In the genomic region with DNA sequence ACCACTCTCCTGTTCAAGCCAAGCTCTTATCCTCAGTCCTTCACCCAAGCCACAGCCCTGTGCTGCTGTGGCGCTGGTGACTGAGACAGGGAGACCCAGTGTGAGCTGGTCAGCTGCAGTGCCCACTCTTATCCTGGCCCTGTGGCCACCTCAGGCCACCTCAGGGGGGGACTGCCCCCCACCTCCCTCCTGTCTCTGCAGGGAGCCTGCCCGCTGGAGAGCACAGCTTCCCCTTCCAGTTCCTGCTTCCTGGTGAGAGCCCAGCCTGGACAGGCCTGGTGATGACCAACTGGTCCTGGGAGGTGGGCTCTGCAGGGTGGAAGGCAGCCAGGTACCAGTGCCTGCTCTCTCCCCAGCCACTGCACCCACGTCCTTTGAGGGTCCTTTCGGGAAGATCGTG, we compare ENCODE assay signal across 3 cellular contexts.
TF ChIP-seq lines count a peak whose summit lies in the region.

No MANE protein-coding gene starts in this region.

TF ChIP-seq in A549, 52 proteins besides CTCF, POLR2A, EP300 and RAD21:
- TF ChIP-seq JUN (IDR thresholded peaks at IDR 0.05), result 0 out of 5 replicates have a peak, but pooled peaks of 1 of the 2 experiments have one; percentile 13
- TF ChIP-seq CEBPB (IDR thresholded peaks at IDR 0.05), result no peak
- TF ChIP-seq CHD2 (IDR thresholded peaks at IDR 0.05; ENCODE audit: low read length, partially characterized antibody), result no peak
- no peak for TF ChIP-seq CBX8 (IDR thresholded peaks at IDR 0.05)
- TF ChIP-seq, protein P1, sequence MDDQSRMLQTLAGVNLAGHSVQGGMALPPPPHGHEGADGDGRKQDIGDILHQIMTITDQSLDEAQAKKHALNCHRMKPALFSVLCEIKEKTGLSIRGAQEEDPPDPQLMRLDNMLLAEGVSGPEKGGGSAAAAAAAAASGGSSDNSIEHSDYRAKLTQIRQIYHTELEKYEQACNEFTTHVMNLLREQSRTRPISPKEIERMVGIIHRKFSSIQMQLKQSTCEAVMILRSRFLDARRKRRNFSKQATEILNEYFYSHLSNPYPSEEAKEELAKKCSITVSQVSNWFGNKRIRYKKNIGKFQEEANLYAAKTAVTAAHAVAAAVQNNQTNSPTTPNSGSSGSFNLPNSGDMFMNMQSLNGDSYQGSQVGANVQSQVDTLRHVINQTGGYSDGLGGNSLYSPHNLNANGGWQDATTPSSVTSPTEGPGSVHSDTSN (IDR thresholded peaks at IDR 0.05), result peak; percentile 24; the same call in 1 of the 2 replicates
- no peak for TF ChIP-seq PHF8 (IDR thresholded peaks at IDR 0.05; ENCODE audit: borderline replicate concordance, low read depth)

TF ChIP-seq in Ishikawa, 13 proteins besides CTCF, POLR2A, EP300 and RAD21:
- TF ChIP-seq TCF12 (IDR thresholded peaks at IDR 0.05; ENCODE audit: low read depth), result peak; percentile 45; the same call in 1 of the 2 replicates
- no peak for TF ChIP-seq TAF1 (IDR thresholded peaks at IDR 0.05; ENCODE audit: low read depth)
- TF ChIP-seq, protein P2, sequence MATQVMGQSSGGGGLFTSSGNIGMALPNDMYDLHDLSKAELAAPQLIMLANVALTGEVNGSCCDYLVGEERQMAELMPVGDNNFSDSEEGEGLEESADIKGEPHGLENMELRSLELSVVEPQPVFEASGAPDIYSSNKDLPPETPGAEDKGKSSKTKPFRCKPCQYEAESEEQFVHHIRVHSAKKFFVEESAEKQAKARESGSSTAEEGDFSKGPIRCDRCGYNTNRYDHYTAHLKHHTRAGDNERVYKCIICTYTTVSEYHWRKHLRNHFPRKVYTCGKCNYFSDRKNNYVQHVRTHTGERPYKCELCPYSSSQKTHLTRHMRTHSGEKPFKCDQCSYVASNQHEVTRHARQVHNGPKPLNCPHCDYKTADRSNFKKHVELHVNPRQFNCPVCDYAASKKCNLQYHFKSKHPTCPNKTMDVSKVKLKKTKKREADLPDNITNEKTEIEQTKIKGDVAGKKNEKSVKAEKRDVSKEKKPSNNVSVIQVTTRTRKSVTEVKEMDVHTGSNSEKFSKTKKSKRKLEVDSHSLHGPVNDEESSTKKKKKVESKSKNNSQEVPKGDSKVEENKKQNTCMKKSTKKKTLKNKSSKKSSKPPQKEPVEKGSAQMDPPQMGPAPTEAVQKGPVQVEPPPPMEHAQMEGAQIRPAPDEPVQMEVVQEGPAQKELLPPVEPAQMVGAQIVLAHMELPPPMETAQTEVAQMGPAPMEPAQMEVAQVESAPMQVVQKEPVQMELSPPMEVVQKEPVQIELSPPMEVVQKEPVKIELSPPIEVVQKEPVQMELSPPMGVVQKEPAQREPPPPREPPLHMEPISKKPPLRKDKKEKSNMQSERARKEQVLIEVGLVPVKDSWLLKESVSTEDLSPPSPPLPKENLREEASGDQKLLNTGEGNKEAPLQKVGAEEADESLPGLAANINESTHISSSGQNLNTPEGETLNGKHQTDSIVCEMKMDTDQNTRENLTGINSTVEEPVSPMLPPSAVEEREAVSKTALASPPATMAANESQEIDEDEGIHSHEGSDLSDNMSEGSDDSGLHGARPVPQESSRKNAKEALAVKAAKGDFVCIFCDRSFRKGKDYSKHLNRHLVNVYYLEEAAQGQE (IDR thresholded peaks at IDR 0.05; ENCODE audit: low read depth), result no peak
- no peak for TF ChIP-seq CREB1 (IDR thresholded peaks at IDR 0.05; ENCODE audit: low read depth)
- no peak for TF ChIP-seq YY1 (IDR thresholded peaks at IDR 0.05; ENCODE audit: low read depth)
- TF ChIP-seq NFIC (IDR thresholded peaks at IDR 0.05), result no peak

TF ChIP-seq in H1, 55 proteins besides CTCF, POLR2A, EP300 and RAD21:
- TF ChIP-seq CHD2 (IDR thresholded peaks at IDR 0.05; ENCODE audit: low read length) (no peak), BRCA1 (IDR thresholded peaks at IDR 0.05; ENCODE audit: low read depth, low read length) (no peak), KDM4A (IDR thresholded peaks at IDR 0.05; ENCODE audit: low read depth, low read length, severe bottlenecking) (no peak), TBP (IDR thresholded peaks at IDR 0.05; ENCODE audit: low read depth, low read length) (no peak), JUND (IDR thresholded peaks at IDR 0.05; ENCODE audit: low read length) (no peak), POU5F1 (IDR thresholded peaks at IDR 0.05; ENCODE audit: low read depth, low read length) (no peak), RBBP5 (IDR thresholded peaks at IDR 0.05; ENCODE audit: borderline replicate concordance, low read depth, low read length) (no peak), ZNF274 (IDR thresholded peaks at IDR 0.05; ENCODE audit: borderline replicate concordance, extremely low read depth, low read length) (no peak), TCF12 (IDR thresholded peaks at IDR 0.05; ENCODE audit: low read depth, low read length) (no peak)
- TF ChIP-seq, protein P3, sequence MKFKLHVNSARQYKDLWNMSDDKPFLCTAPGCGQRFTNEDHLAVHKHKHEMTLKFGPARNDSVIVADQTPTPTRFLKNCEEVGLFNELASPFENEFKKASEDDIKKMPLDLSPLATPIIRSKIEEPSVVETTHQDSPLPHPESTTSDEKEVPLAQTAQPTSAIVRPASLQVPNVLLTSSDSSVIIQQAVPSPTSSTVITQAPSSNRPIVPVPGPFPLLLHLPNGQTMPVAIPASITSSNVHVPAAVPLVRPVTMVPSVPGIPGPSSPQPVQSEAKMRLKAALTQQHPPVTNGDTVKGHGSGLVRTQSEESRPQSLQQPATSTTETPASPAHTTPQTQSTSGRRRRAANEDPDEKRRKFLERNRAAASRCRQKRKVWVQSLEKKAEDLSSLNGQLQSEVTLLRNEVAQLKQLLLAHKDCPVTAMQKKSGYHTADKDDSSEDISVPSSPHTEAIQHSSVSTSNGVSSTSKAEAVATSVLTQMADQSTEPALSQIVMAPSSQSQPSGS (IDR thresholded peaks at IDR 0.05; ENCODE audit: low read length), result no peak
- TF ChIP-seq, protein P4, sequence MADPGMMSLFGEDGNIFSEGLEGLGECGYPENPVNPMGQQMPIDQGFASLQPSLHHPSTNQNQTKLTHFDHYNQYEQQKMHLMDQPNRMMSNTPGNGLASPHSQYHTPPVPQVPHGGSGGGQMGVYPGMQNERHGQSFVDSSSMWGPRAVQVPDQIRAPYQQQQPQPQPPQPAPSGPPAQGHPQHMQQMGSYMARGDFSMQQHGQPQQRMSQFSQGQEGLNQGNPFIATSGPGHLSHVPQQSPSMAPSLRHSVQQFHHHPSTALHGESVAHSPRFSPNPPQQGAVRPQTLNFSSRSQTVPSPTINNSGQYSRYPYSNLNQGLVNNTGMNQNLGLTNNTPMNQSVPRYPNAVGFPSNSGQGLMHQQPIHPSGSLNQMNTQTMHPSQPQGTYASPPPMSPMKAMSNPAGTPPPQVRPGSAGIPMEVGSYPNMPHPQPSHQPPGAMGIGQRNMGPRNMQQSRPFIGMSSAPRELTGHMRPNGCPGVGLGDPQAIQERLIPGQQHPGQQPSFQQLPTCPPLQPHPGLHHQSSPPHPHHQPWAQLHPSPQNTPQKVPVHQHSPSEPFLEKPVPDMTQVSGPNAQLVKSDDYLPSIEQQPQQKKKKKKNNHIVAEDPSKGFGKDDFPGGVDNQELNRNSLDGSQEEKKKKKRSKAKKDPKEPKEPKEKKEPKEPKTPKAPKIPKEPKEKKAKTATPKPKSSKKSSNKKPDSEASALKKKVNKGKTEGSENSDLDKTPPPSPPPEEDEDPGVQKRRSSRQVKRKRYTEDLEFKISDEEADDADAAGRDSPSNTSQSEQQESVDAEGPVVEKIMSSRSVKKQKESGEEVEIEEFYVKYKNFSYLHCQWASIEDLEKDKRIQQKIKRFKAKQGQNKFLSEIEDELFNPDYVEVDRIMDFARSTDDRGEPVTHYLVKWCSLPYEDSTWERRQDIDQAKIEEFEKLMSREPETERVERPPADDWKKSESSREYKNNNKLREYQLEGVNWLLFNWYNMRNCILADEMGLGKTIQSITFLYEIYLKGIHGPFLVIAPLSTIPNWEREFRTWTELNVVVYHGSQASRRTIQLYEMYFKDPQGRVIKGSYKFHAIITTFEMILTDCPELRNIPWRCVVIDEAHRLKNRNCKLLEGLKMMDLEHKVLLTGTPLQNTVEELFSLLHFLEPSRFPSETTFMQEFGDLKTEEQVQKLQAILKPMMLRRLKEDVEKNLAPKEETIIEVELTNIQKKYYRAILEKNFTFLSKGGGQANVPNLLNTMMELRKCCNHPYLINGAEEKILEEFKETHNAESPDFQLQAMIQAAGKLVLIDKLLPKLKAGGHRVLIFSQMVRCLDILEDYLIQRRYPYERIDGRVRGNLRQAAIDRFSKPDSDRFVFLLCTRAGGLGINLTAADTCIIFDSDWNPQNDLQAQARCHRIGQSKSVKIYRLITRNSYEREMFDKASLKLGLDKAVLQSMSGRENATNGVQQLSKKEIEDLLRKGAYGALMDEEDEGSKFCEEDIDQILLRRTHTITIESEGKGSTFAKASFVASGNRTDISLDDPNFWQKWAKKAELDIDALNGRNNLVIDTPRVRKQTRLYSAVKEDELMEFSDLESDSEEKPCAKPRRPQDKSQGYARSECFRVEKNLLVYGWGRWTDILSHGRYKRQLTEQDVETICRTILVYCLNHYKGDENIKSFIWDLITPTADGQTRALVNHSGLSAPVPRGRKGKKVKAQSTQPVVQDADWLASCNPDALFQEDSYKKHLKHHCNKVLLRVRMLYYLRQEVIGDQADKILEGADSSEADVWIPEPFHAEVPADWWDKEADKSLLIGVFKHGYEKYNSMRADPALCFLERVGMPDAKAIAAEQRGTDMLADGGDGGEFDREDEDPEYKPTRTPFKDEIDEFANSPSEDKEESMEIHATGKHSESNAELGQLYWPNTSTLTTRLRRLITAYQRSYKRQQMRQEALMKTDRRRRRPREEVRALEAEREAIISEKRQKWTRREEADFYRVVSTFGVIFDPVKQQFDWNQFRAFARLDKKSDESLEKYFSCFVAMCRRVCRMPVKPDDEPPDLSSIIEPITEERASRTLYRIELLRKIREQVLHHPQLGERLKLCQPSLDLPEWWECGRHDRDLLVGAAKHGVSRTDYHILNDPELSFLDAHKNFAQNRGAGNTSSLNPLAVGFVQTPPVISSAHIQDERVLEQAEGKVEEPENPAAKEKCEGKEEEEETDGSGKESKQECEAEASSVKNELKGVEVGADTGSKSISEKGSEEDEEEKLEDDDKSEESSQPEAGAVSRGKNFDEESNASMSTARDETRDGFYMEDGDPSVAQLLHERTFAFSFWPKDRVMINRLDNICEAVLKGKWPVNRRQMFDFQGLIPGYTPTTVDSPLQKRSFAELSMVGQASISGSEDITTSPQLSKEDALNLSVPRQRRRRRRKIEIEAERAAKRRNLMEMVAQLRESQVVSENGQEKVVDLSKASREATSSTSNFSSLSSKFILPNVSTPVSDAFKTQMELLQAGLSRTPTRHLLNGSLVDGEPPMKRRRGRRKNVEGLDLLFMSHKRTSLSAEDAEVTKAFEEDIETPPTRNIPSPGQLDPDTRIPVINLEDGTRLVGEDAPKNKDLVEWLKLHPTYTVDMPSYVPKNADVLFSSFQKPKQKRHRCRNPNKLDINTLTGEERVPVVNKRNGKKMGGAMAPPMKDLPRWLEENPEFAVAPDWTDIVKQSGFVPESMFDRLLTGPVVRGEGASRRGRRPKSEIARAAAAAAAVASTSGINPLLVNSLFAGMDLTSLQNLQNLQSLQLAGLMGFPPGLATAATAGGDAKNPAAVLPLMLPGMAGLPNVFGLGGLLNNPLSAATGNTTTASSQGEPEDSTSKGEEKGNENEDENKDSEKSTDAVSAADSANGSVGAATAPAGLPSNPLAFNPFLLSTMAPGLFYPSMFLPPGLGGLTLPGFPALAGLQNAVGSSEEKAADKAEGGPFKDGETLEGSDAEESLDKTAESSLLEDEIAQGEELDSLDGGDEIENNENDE (IDR thresholded peaks at IDR 0.05; ENCODE audit: insufficient replicate concordance, low read length), result no peak
- TF ChIP-seq, protein P5, sequence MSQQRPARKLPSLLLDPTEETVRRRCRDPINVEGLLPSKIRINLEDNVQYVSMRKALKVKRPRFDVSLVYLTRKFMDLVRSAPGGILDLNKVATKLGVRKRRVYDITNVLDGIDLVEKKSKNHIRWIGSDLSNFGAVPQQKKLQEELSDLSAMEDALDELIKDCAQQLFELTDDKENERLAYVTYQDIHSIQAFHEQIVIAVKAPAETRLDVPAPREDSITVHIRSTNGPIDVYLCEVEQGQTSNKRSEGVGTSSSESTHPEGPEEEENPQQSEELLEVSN (IDR thresholded peaks at IDR 0.05), result no peak
